ENCODE assay signal across 20 cellular contexts in genomic region chr17:364308-364707, GRCh38.
"Had no signal": no experiment of that assay in that cellular context is flagged by ENCODE, and none has a peak within 500 bp of the region (broad histone marks: within the 10 kb centered on the region; RNA-seq: fewer than 3 reads in every experiment).

No MANE protein-coding gene starts in this region.

- H3K4me3 ChIP-seq: esophagus muscularis mucosa, lower lobe of right lung, pancreas, testis had no signal

- DNase-seq: activated CD4-positive, alpha-beta memory T cell treated with anti-CD3 and anti-CD28 coated beads for 36 hours; activated CD4-positive, alpha-beta T cell treated with anti-CD3 and anti-CD28 coated beads for 48 hours; activated gamma-delta T cell treated with Interleukin-2 at 50 U/mL for 16 hours; activated T-cell treated with anti-CD3 and anti-CD28 coated beads for 4 hours; anterior cingulate cortex; caudate nucleus; effector memory CD4-positive, alpha-beta T cell; hypothalamus; lower lobe of right lung; naive B cell; small intestine; stimulated activated CD4-positive, alpha-beta T cell treated with anti-CD3 and anti-CD28 coated beads, Interleukin-15, amount 100 ng/mL, for 24 hours; stimulated activated CD4-positive, alpha-beta T cell treated with anti-CD3 and anti-CD28 coated beads, Interleukin-2, amount 100 ng/mL, for 48 hours; stimulated activated CD8-positive, alpha-beta memory T cell treated with anti-CD3 and anti-CD28 coated beads, Interleukin-4, amount 100 ng/mL, for 48 hours; stimulated activated naive B cell treated with anti-CD40 and anti-IgM and Interleukin-4, amounts not matched to agents 10 μg/mL and 1 μg/mL and 100 μg/mL, for 72 hours had no signal

- H3K4me1 ChIP-seq: esophagus muscularis mucosa, lower lobe of right lung, pancreas, testis had no signal

- ATAC-seq: lower lobe of right lung; sciatic nerve; stimulated activated naive B cell treated with anti-CD40 and anti-IgM and Interleukin-4, amounts not matched to agents 10 μg/mL and 1 μg/mL and 100 μg/mL, for 72 hours had no signal

- H3K36me3 ChIP-seq: esophagus muscularis mucosa, lower lobe of right lung, neutrophil, pancreas had no signal

- H3K27ac ChIP-seq: esophagus muscularis mucosa, lower lobe of right lung, neutrophil, pancreas, testis had no signal

- H3K9me3 ChIP-seq: lower lobe of right lung, neutrophil, pancreas, testis had no signal

- H3K27me3 ChIP-seq: esophagus muscularis mucosa, pancreas, testis had no signal
